In the genomic region with DNA sequence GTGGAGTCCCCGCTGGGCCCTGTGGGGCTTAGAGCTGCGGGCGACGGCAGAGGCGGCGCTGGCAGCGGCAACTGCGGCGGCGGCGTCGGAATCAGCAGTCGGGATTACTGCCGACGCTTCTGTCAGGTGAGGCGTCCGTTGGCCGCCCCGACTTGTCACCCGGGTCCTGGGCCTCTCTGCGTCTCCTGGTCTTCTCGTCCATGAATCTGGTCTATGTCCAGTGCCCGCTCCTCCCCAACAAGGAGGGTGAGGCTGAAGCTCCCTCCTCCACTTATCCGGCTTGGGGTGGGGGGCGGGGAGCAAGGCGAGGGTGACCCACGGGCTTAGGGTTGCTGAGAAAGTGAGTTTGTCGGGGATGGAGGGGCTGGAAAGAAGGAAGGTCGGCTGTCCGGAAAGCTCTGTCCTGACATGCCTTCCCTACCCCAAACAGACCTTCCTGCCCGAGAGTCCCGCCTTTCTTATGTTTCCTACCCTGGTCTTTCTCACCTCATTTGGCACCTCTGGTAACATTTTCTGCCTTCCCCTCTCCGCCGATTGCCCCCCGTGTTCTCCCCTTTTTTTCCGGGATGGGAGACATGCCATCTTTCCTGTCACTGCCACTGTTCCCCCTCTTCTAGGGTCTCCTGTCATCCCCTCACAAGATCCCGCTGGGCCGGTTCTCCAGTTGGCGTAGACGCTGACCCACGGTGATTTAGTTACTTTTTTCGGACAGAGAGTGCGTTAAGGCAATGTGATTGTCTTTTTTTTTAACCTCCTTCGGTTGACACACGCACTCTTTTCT, we compare ENCODE assay signal across 8 cellular contexts. TPM values are rescaled to one million over a fixed set of nuclear protein-coding genes. Genes with fewer than 3 reads are reported as not detected.
A peak's percentile ranks its signal among the peaks of the same experiment; 100 is the strongest.
DNase-seq lines count a peak whose midpoint lies in the region; ATAC-seq, FAIRE-seq and TF ChIP-seq lines count a peak whose summit lies in the region.

No MANE protein-coding gene starts in this region.

- H3K36me3 Mint-ChIP-seq in activated CD4-positive, alpha-beta T cell treated with anti-CD3 and anti-CD28 coated beads, Interleukin-2, amount 10 ng/mL, durations not matched to agents 24 days and 14 days (ENCODE audit: low read depth): peaks cover 34% of the 10 kb centered on the region
- peaks cover 14% of the 10 kb centered on the region for H3K36me3 Mint-ChIP-seq in mesothelial cell of epicardium

- peak overlapping the region; percentile 97 for H3K27ac Mint-ChIP-seq in activated CD4-positive, alpha-beta T cell treated with anti-CD3 and anti-CD28 coated beads, Interleukin-2, amount 10 ng/mL, durations not matched to agents 24 days and 14 days
- H3K27ac Mint-ChIP-seq in mesothelial cell of epicardium: peak overlapping the region; percentile 99

- peak overlapping the region; percentile 92 to 98 (median 95) for H3K4me3 ChIP-seq in Peyer's patch
- peak overlapping the region; percentile 94 to 98 for H3K4me3 ChIP-seq in duodenal mucosa (ENCODE audit: low read depth in 1 of 2, low read length in 2 of 2)

- no peaks in the 10 kb centered on the region for H3K27me3 ChIP-seq in Peyer's patch
- H3K27me3 ChIP-seq in duodenal mucosa (ENCODE audit: control insufficient read depth in 1 of 2, insufficient read depth in 2 of 2, low read length in 2 of 2): no peaks in the 10 kb centered on the region

- peak overlapping the region; percentile 79 to 85 for H3K9ac ChIP-seq in duodenal mucosa (ENCODE audit: low read depth in 1 of 2, low read length in 2 of 2)

- no peaks in the 10 kb centered on the region for H3K9me3 Mint-ChIP-seq in activated CD4-positive, alpha-beta T cell treated with anti-CD3 and anti-CD28 coated beads, Interleukin-2, amount 10 ng/mL, durations not matched to agents 24 days and 14 days
- no peaks in the 10 kb centered on the region for H3K9me3 Mint-ChIP-seq in mesothelial cell of epicardium

- intact Hi-C loops in activated CD4-positive, alpha-beta T cell treated with anti-CD3 and anti-CD28 coated beads, Interleukin-2, amount 10 ng/mL, durations not matched to agents 24 days and 14 days (cut with micrococcal nuclease): loop anchor here (1.0 to 5.0 kb wide), 7 partner anchors 27 to 833 kb away; partner anchors contain the start of genes C3orf38 and CHMP2B

- DNase-seq in activated CD4-positive, alpha-beta T cell treated with anti-CD3 and anti-CD28 coated beads, Interleukin-2, amount 10 ng/mL, durations not matched to agents 24 days and 14 days: peak; percentile 71
- DNase-seq in activated CD4-positive, alpha-beta T cell treated with anti-CD3 and anti-CD28 coated beads, Interleukin-2, amount 50 U/mL, for 1 hour: no peak
- DNase-seq in Peyer's patch: peak in 1 of 3 donors; percentile 24
- DNase-seq in mesothelial cell of epicardium (ENCODE audit: low spot score in 2 of 2, unreplicated experiment in 2 of 2): no peak
- peak; percentile 32 for DNase-seq in urothelium cell line (ENCODE audit: low spot score)
- no peak for DNase-seq in COLO668 (lab: John Stamatoyannopoulos, UW; ENCODE audit: unreplicated experiment)

- H3K4me3 Mint-ChIP-seq in activated CD4-positive, alpha-beta T cell treated with anti-CD3 and anti-CD28 coated beads, Interleukin-2, amount 10 ng/mL, durations not matched to agents 24 days and 14 days: peak overlapping the region; percentile 100
- peak overlapping the region; percentile 94 for H3K4me3 Mint-ChIP-seq in mesothelial cell of epicardium

- H3K9me3 ChIP-seq in Peyer's patch (no peaks in the 10 kb centered on the region), duodenal mucosa (ENCODE audit: control insufficient read depth in 1 of 2, low read length in 2 of 2) (no peaks in the 10 kb centered on the region)

- H3K4me1 Mint-ChIP-seq in activated CD4-positive, alpha-beta T cell treated with anti-CD3 and anti-CD28 coated beads, Interleukin-2, amount 10 ng/mL, durations not matched to agents 24 days and 14 days: peaks cover 56% of the 10 kb centered on the region
- peaks cover 42% of the 10 kb centered on the region for H3K4me1 Mint-ChIP-seq in mesothelial cell of epicardium

- peaks cover 0 to 15% (median 0%) of the 10 kb centered on the region in 3 donors for H3K36me3 ChIP-seq in Peyer's patch
- peaks cover 7 to 14% of the 10 kb centered on the region in 2 donors for H3K36me3 ChIP-seq in duodenal mucosa (ENCODE audit: control insufficient read depth in 1 of 2, insufficient read depth in 2 of 2, low read length in 2 of 2)

- H3K27ac ChIP-seq in Peyer's patch (peak overlapping the region; percentile 90 to 98 (median 96)), duodenal mucosa (ENCODE audit: low read depth, low read length) (peak overlapping the region; percentile 79)

- no peak for FAIRE-seq in urothelium cell line (lab: Jason Lieb, UNC)

- H3K27me3 Mint-ChIP-seq in activated CD4-positive, alpha-beta T cell treated with anti-CD3 and anti-CD28 coated beads, Interleukin-2, amount 10 ng/mL, durations not matched to agents 24 days and 14 days: no peaks in the 10 kb centered on the region
- H3K27me3 Mint-ChIP-seq in mesothelial cell of epicardium (ENCODE audit: low read depth): no peaks in the 10 kb centered on the region

- TF ChIP-seq POLR2A in Peyer's patch (IDR thresholded peaks at IDR 0.05): no peak

- TF ChIP-seq CTCF in Peyer's patch (IDR thresholded peaks at IDR 0.05): no peak
- no peak for TF ChIP-seq CTCF in mesothelial cell of epicardium (IDR thresholded peaks at IDR 0.05; ENCODE audit: unreplicated experiment)

- peak; percentile 8 for ATAC-seq in HG02571 (IDR thresholded peaks at IDR 0.05; ENCODE audit: unreplicated experiment)

- peaks cover 0 to 45% (median 3%) of the 10 kb centered on the region in 4 donors for H3K4me1 ChIP-seq in Peyer's patch
- H3K4me1 ChIP-seq in duodenal mucosa (ENCODE audit: control insufficient read depth in 1 of 2, insufficient read depth in 2 of 2, low read length in 2 of 2): peaks cover 17 to 29% of the 10 kb centered on the region in 2 donors

RNA-seq across cellular contexts. Expression of gene ZNF654, which starts 0.5 kb away (rescaled TPM):
- total RNA-seq in activated CD4-positive, alpha-beta T cell treated with anti-CD3 and anti-CD28 coated beads, Interleukin-2, amount 10 ng/mL, durations not matched to agents 24 days and 14 days: 18.1 and 18.7 TPM in 2 replicates
- total RNA-seq in Peyer's patch (10 to 100 TPM; 10.7 to 27.3 (median 15.0) TPM), mesothelial cell of epicardium (15.3 to 16.5 TPM (median 16.2 TPM) in 3 replicates)

RNA-seq across cellular contexts. Expression of gene CGGBP1, which starts 0.8 kb away (rescaled TPM):
- total RNA-seq in activated CD4-positive, alpha-beta T cell treated with anti-CD3 and anti-CD28 coated beads, Interleukin-2, amount 10 ng/mL, durations not matched to agents 24 days and 14 days: 85.9 and 87.2 TPM in 2 replicates
- total RNA-seq in Peyer's patch (10 to 100 TPM; 61.1 to 75.9 (median 62.6) TPM), mesothelial cell of epicardium (73.9 to 83.5 TPM (median 76.5 TPM) in 3 replicates)

Comparison
In these comparisons a context has a peak if more than half of its experiments do, and no peak if none do; other contexts are left out.
1. DNase-seq: peak in activated CD4-positive, alpha-beta T cell treated with anti-CD3 and anti-CD28 coated beads, Interleukin-2, amount 10 ng/mL, durations not matched to agents 24 days and 14 days (single experiment) and urothelium cell line (single experiment); none in activated CD4-positive, alpha-beta T cell treated with anti-CD3 and anti-CD28 coated beads, Interleukin-2, amount 50 U/mL, for 1 hour (single experiment), mesothelial cell of epicardium (0 of 2) and COLO668 (single experiment).